22 cellular contexts compared by ENCODE assay signal in the genomic region with DNA sequence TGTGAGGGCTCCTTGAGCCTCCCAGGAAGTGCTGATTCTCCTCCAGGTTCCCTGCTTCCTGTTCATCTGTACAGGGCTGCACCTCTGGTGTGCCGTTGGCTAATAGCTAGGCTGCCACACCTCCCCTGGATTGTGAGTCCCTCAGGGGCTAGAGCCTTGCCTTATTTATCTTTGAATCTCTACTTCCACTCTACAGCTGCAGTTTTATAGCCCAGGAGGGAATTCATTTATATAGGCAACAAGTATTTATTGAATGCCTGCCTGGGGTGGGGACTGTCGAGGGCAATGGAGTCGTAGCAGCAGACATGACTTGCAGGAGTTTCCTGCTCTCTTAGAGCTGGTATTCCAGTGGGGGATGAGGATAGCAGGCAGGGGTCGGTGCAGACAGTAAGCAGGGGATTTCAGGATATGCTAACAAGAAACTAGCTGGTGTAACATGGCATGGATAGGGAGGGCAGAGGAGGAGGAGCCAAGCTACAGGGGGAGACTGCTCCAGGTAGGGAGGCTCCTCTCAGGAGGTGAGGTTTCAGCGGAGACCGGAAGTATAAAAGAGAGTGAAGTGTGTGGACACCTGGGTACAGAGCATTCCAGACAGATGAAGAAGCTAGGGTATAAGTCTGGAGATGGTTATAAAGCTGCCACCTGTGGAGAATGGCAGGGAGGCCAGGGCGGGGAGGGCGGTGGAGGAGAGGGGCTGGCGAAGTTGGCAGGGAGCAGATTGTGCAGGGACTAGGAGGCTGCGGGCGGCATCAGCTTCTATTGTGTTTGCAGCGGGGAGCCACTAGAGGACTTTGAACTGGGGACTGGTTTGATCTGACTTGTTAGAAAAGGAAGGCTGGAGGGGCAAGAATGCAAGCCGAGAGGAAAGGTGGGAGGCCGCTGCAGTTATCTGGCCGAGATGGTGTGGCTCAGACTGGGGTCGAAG. TPM values are rescaled to one million over a fixed set of nuclear protein-coding genes. Genes with fewer than 3 reads are reported as not detected.
DNase-seq lines count a peak whose midpoint lies in the region; ATAC-seq and TF ChIP-seq lines count a peak whose summit lies in the region.
"Had no signal": no experiment of that assay in that cellular context is flagged by ENCODE, and none has a peak within 500 bp of the region (broad histone marks: within the 10 kb centered on the region; RNA-seq: fewer than 3 reads in every experiment).

No MANE protein-coding gene starts in this region.

- no peaks in the 10 kb centered on the region for H3K9me2 ChIP-seq in MM.1S (replicated peaks; ENCODE audit: insufficient read depth, low read length)

- H3K4me3 ChIP-seq in heart left ventricle (no peak overlapping the region), duodenal mucosa (ENCODE audit: low read depth in 1 of 2, low read length in 2 of 2) (peak overlapping the region; percentile 41 to 54), MM.1S (ENCODE audit: low read length) (no peak overlapping the region), WERI-Rb-1 (ENCODE audit: low read depth, low read length) (no peak overlapping the region), left ventricle myocardium inferior (no peak overlapping the region)
- H3K4me3 ChIP-seq: K562, upper lobe of left lung had no signal

- no peaks in the 10 kb centered on the region for H3K79me2 ChIP-seq in MM.1S (ENCODE audit: low read length)

- H3K36me3 ChIP-seq in heart left ventricle = peaks cover under 1 to 88% (median 74%) of the 10 kb centered on the region in 9 donors
- H3K36me3 ChIP-seq in duodenal mucosa (ENCODE audit: control insufficient read depth in 1 of 2, insufficient read depth in 2 of 2, low read length in 2 of 2) = peaks cover 16 to 32% of the 10 kb centered on the region in 2 donors
- no peaks in the 10 kb centered on the region for H3K36me3 ChIP-seq in MM.1S (replicated peaks; ENCODE audit: insufficient read depth, low read length)
- H3K36me3 ChIP-seq in WERI-Rb-1 = peaks cover 42% of the 10 kb centered on the region
- H3K36me3 ChIP-seq in left ventricle myocardium inferior = peaks cover 81% of the 10 kb centered on the region

- H3K27ac ChIP-seq in heart left ventricle (no peak overlapping the region), duodenal mucosa (ENCODE audit: low read depth, low read length) (peak overlapping the region; percentile 37), MM.1S (ENCODE audit: low read length) (no peak overlapping the region), WERI-Rb-1 (no peak overlapping the region), left ventricle myocardium inferior (replicated peaks) (no peak overlapping the region)
- H3K27ac ChIP-seq: brain microvascular endothelial cell, upper lobe of left lung had no signal

- no peak for TF ChIP-seq CTCF in heart left ventricle (IDR thresholded peaks at IDR 0.05)
- no peak for TF ChIP-seq CTCF in MM.1S (IDR thresholded peaks at IDR 0.05; ENCODE audit: low read length)
- TF ChIP-seq CTCF in WERI-Rb-1 (IDR thresholded peaks at IDR 0.05; ENCODE audit: low read depth, low read length) = no peak
- TF ChIP-seq CTCF in left ventricle myocardium inferior (IDR thresholded peaks at IDR 0.05; ENCODE audit: borderline replicate concordance) = no peak

- H3K27ac Mint-ChIP-seq in memory B cell = peak overlapping the region; percentile 29
- H3K27ac Mint-ChIP-seq: activated naive CD4-positive, alpha-beta T cell treated with anti-CD3 and anti-CD28 coated beads, Interleukin-2, amount 10 ng/mL, durations not matched to agents 7 days and 5 days; CD4-positive, alpha-beta T cell; T-helper 1 cell treated with Interleukin-12 subunit alpha and Interleukin-12 subunit beta and Interleukin-4 antibody, amounts not matched to agents 30 μg/mL and 1 μg/mL, for 36 hours had no signal

- ATAC-seq in Right ventricle myocardium superior (ENCODE audit: poor library complexity) (peak; percentile 29), heart left ventricle (no peak), memory B cell (ENCODE audit: low read depth) (no peak)
- ATAC-seq: K562 had no signal

- no peaks in the 10 kb centered on the region for H3K27me3 ChIP-seq in heart left ventricle
- no peaks in the 10 kb centered on the region for H3K27me3 ChIP-seq in duodenal mucosa (ENCODE audit: control insufficient read depth in 1 of 2, insufficient read depth in 2 of 2, low read length in 2 of 2)
- no peaks in the 10 kb centered on the region for H3K27me3 ChIP-seq in MM.1S (replicated peaks; ENCODE audit: insufficient read depth, low read length)
- H3K27me3 ChIP-seq in WERI-Rb-1 (ENCODE audit: insufficient read depth, low read depth, severe bottlenecking) = no peaks in the 10 kb centered on the region
- H3K27me3 ChIP-seq in left ventricle myocardium inferior (ENCODE audit: low read depth) = no peaks in the 10 kb centered on the region
- H3K27me3 ChIP-seq: brain microvascular endothelial cell, upper lobe of left lung had no signal

- WGBS in heart left ventricle, 4 donors = 84 to 87% (median 86%) methylated on average over 16 of the region's 16 CpGs

- H3K36me3 Mint-ChIP-seq in memory B cell = peaks cover 35% of the 10 kb centered on the region

- no peaks in the 10 kb centered on the region for H3K9me3 ChIP-seq in heart left ventricle
- no peaks in the 10 kb centered on the region for H3K9me3 ChIP-seq in duodenal mucosa (ENCODE audit: control insufficient read depth in 1 of 2, low read length in 2 of 2)
- H3K9me3 ChIP-seq in MM.1S (replicated peaks; ENCODE audit: insufficient read depth, low read length) = no peaks in the 10 kb centered on the region
- H3K9me3 ChIP-seq in WERI-Rb-1 (ENCODE audit: severe bottlenecking) = no peaks in the 10 kb centered on the region
- no peaks in the 10 kb centered on the region for H3K9me3 ChIP-seq in left ventricle myocardium inferior (replicated peaks)
- H3K9me3 ChIP-seq: upper lobe of left lung had no signal

- no peaks in the 10 kb centered on the region for H4K20me1 ChIP-seq in MM.1S (ENCODE audit: insufficient read depth, low read length)

- DNase-seq in Right ventricle myocardium superior (no peak), heart left ventricle (no peak), memory B cell (ENCODE audit: low spot score in 2 of 2) (no peak), germinal center (ENCODE audit: low spot score) (no peak), MM.1S (no peak), WERI-Rb-1 (no peak), left ventricle myocardium inferior (no peak)
- DNase-seq: activated CD4-positive, alpha-beta T cell treated with anti-CD3 and anti-CD28 coated beads for 1 hour; activated CD8-positive, alpha-beta memory T cell treated with anti-CD3 and anti-CD28 coated beads, Interleukin-2, amount 50 U/mL, for 48 hours; activated naive CD4-positive, alpha-beta T cell treated with anti-CD3 and anti-CD28 coated beads, Interleukin-2, amount 10 ng/mL, durations not matched to agents 7 days and 5 days; brain microvascular endothelial cell; CD4-positive, alpha-beta T cell; foreskin fibroblast; NCI-H1105 treated with DMSO at 0.1 percent for 48 hours; NCI-H510A; RPMI8226 had no signal

- no peak overlapping the region for H3K4me3 Mint-ChIP-seq in memory B cell
- H3K4me3 Mint-ChIP-seq: activated naive CD4-positive, alpha-beta T cell treated with anti-CD3 and anti-CD28 coated beads, Interleukin-2, amount 10 ng/mL, durations not matched to agents 7 days and 5 days; CD4-positive, alpha-beta T cell; T-helper 1 cell treated with Interleukin-12 subunit alpha and Interleukin-12 subunit beta and Interleukin-4 antibody, amounts not matched to agents 30 μg/mL and 1 μg/mL, for 36 hours had no signal

- intact Hi-C loops in Right ventricle myocardium superior (cut with DNase I) (no loop called here), heart left ventricle (cut with DNase I) (no loop called here), left ventricle myocardium inferior (cut with micrococcal nuclease) (no loop called here)

- H3F3A ChIP-seq in MM.1S (ENCODE audit: insufficient read depth, low read length) = no peaks in the 10 kb centered on the region

- H3K9ac ChIP-seq in duodenal mucosa (ENCODE audit: low read depth in 1 of 2, low read length in 2 of 2) (peak overlapping the region; percentile 11 to 43), MM.1S (ENCODE audit: low read length) (no peak overlapping the region)

- H3K9me3 Mint-ChIP-seq in memory B cell = no peaks in the 10 kb centered on the region
- H3K9me3 Mint-ChIP-seq: activated naive CD4-positive, alpha-beta T cell treated with anti-CD3 and anti-CD28 coated beads, Interleukin-2, amount 10 ng/mL, durations not matched to agents 7 days and 5 days; CD4-positive, alpha-beta T cell; T-helper 1 cell treated with Interleukin-12 subunit alpha and Interleukin-12 subunit beta and Interleukin-4 antibody, amounts not matched to agents 30 μg/mL and 1 μg/mL, for 36 hours had no signal

- no peak overlapping the region for H2AFZ ChIP-seq in MM.1S (ENCODE audit: low read length)

- TF ChIP-seq POLR2A in heart left ventricle (IDR thresholded peaks at IDR 0.05) = no peak

- no peaks in the 10 kb centered on the region for H3K4me1 Mint-ChIP-seq in memory B cell
- H3K4me1 Mint-ChIP-seq: activated naive CD4-positive, alpha-beta T cell treated with anti-CD3 and anti-CD28 coated beads, Interleukin-2, amount 10 ng/mL, durations not matched to agents 7 days and 5 days had no signal

- H3K27me3 Mint-ChIP-seq in memory B cell = no peaks in the 10 kb centered on the region
- H3K27me3 Mint-ChIP-seq: activated naive CD4-positive, alpha-beta T cell treated with anti-CD3 and anti-CD28 coated beads, Interleukin-2, amount 10 ng/mL, durations not matched to agents 7 days and 5 days; CD4-positive, alpha-beta T cell had no signal

- H3K4me1 ChIP-seq in heart left ventricle (no peaks in the 10 kb centered on the region), duodenal mucosa (ENCODE audit: control insufficient read depth in 1 of 2, insufficient read depth in 2 of 2, low read length in 2 of 2) (peaks cover 17 to 20% of the 10 kb centered on the region in 2 donors), MM.1S (ENCODE audit: low read length) (no peaks in the 10 kb centered on the region), left ventricle myocardium inferior (no peaks in the 10 kb centered on the region)
- H3K4me1 ChIP-seq: upper lobe of left lung had no signal

- no peak overlapping the region for H3K4me2 ChIP-seq in MM.1S (ENCODE audit: low read depth, low read length)

RNA-seq across cellular contexts. Expression of gene USP30, which starts 17.2 kb away (rescaled TPM):
- total RNA-seq in Right ventricle myocardium superior (12.2 TPM), heart left ventricle (10 to 100 TPM in 8 of 9 donors, 1 to 10 TPM in 1; 9.8 to 29.9 (median 16.7) TPM), left ventricle myocardium inferior (12.1 TPM)
- 1 to 10 TPM; 7.1 to 7.2 TPM for polyA plus RNA-seq in heart left ventricle

RNA-seq across cellular contexts. Expression of gene ALKBH2, which starts 23.7 kb away (rescaled TPM):
- total RNA-seq in Right ventricle myocardium superior = 7.2 TPM
- 1 to 10 TPM; 5.1 to 9.4 (median 7.1) TPM for total RNA-seq in heart left ventricle
- 10 to 100 TPM; 16.8 to 18.0 TPM for polyA plus RNA-seq in heart left ventricle
- total RNA-seq in left ventricle myocardium inferior = 6.5 TPM

RNA-seq across cellular contexts. Expression of gene UNG, which starts 27.8 kb away (rescaled TPM):
- total RNA-seq in Right ventricle myocardium superior (24.8 TPM), heart left ventricle (10 to 100 TPM; 20.9 to 37.8 (median 25.3) TPM), left ventricle myocardium inferior (24.6 TPM)
- 10 to 100 TPM; 14.5 to 27.8 TPM for polyA plus RNA-seq in heart left ventricle

RNA-seq across cellular contexts. Expression of gene ACACB, which starts 46.8 kb away (rescaled TPM):
- total RNA-seq in Right ventricle myocardium superior = 167 TPM
- total RNA-seq in heart left ventricle = 100 to 1,000 TPM in 6 of 9 donors, 10 to 100 TPM in 3; 77.3 to 176 (median 135) TPM
- polyA plus RNA-seq in heart left ventricle = 100 to 1,000 TPM in 1 of 2 donors, 10 to 100 TPM in 1; 29.9 to 119 TPM
- 123 TPM for total RNA-seq in left ventricle myocardium inferior

RNA-seq across cellular contexts. Expression of gene SVOP, which starts 48.7 kb away (rescaled TPM):
- total RNA-seq in Right ventricle myocardium superior (3.0 TPM), heart left ventricle (1 to 10 TPM in 6 of 9 donors, under 1 TPM in 3; 0.25 to 5.3 (median 2.2) TPM), left ventricle myocardium inferior (2.6 TPM)
- polyA plus RNA-seq in heart left ventricle = 1 to 10 TPM in 1 of 2 donors, under 1 TPM in 1; 0.14 to 3.1 TPM
- total RNA-seq: A172; CD4-positive, alpha-beta T cell; renal cortical epithelial cell; upper lobe of left lung had no signal

Comparison
In these comparisons a context has a peak if more than half of its experiments do, and no peak if none do; other contexts are left out.
1. H3K4me3 ChIP-seq: peak in duodenal mucosa (2 of 2); none in heart left ventricle (0 of 12), MM.1S (single experiment), WERI-Rb-1 (single experiment) and left ventricle myocardium inferior (single experiment).